In genomic region chr1:156667610-156667967, GRCh38 we compare ENCODE assay signal across 15 cellular contexts. TPM values are rescaled to one million over a fixed set of nuclear protein-coding genes. Genes with fewer than 3 reads are reported as not detected.
DNase-seq lines count a peak whose midpoint lies in the region; ATAC-seq and TF ChIP-seq lines count a peak whose summit lies in the region.
"Had no signal": no experiment of that assay in that cellular context is flagged by ENCODE, and none has a peak within 500 bp of the region (broad histone marks: within the 10 kb centered on the region; RNA-seq: fewer than 3 reads in every experiment).

No MANE protein-coding gene starts in this region.

- peak overlapping the region; percentile 7 for H2AFZ ChIP-seq in fibroblast of lung (ENCODE audit: low read length)

- H3K4me3 ChIP-seq in NT2/D1 (ENCODE audit: insufficient read length, low read depth): no peak overlapping the region
- H3K4me3 ChIP-seq in fibroblast of lung (replicated peaks in 1 of 4; ENCODE audit: control extremely low read depth in 1 of 4, insufficient read depth in 1 of 4, low read depth in 3 of 4, low read length in 4 of 4): no peak overlapping the region
- H3K4me3 ChIP-seq in mucosa of rectum (ENCODE audit: low read length in 2 of 2): no peak overlapping the region
- H3K4me3 ChIP-seq in testis: no peak overlapping the region
- H3K4me3 ChIP-seq in mucosa of descending colon: no peak overlapping the region

- no peak for DNase-seq in NT2/D1 (ENCODE audit: low read depth, low spot score)
- peak; percentile 21 to 51 for DNase-seq in fibroblast of lung (ENCODE audit: low read depth in 2 of 2)
- DNase-seq in testis: peak; percentile 54
- no peak for DNase-seq in mucosa of descending colon
- no peak for DNase-seq in activated CD4-positive, CD25-positive, alpha-beta regulatory T cell treated with anti-CD3 and anti-CD28 coated beads, Interleukin-2, amount 50 U/mL, for 72 hours
- no peak for DNase-seq in NCI-H2171 (lab: John Stamatoyannopoulos, UW)
- DNase-seq: activated T-cell treated with anti-CD3 and anti-CD28 coated beads, Interleukin-2, amount 50 U/mL, for 48 hours; CD8-positive, alpha-beta T cell; foreskin melanocyte; NCI-H1105 had no signal

- no peak for ATAC-seq in mucosa of descending colon
- ATAC-seq in GM18907 (IDR thresholded peaks at IDR 0.05; ENCODE audit: unreplicated experiment): no peak
- ATAC-seq: CD8-positive, alpha-beta T cell; natural killer cell treated with Interleukin-12 subunit alpha and Interleukin-12 subunit beta and Interleukin-15 and Interleukin-18, amount 100 ng/mL, for 72 hours had no signal

- H3K79me2 ChIP-seq in fibroblast of lung (ENCODE audit: control insufficient read depth, insufficient read depth, low read length): no peaks in the 10 kb centered on the region

- no peak for TF ChIP-seq CTCF in fibroblast of lung (conservative IDR thresholded peaks at IDR 0.05 in 1 of 2, IDR thresholded peaks at IDR 0.05 in 1 of 2; ENCODE audit: low read depth in 1 of 2, low read length in 2 of 2)
- TF ChIP-seq CTCF in testis (IDR thresholded peaks at IDR 0.05): no peak
- no peak for TF ChIP-seq CTCF in mucosa of descending colon (IDR thresholded peaks at IDR 0.05)

- H3K27ac ChIP-seq in fibroblast of lung (ENCODE audit: insufficient read depth, low read length) (peak overlapping the region; percentile 35), mucosa of rectum (ENCODE audit: low read depth in 2 of 2, low read length in 2 of 2) (peak overlapping the region; percentile 72 to 77), testis (peak overlapping the region; percentile 56 to 83)

- intact Hi-C loops in testis (cut with DNase I; ENCODE audit: low total_unique reads): no loop called here
- intact Hi-C loops in mucosa of descending colon (cut with DNase I, micrococcal nuclease): no loop called here

- 37 to 42% methylated on average over 5 of the region's 5 CpGs for WGBS in testis, 2 donors

- H3K9ac ChIP-seq in NT2/D1 (ENCODE audit: insufficient read length, low read depth) (peak overlapping the region; percentile 82), fibroblast of lung (ENCODE audit: insufficient read depth, low read length) (no peak overlapping the region), mucosa of rectum (ENCODE audit: low read depth in 1 of 2, low read length in 2 of 2) (peak overlapping the region in 1 of 2 donors; percentile 56)

- TF ChIP-seq POLR2A in testis (IDR thresholded peaks at IDR 0.05): no peak

- H3K4me2 ChIP-seq in fibroblast of lung (ENCODE audit: extremely low read depth, insufficient read depth, low read length): no peak overlapping the region

- H3K4me1 ChIP-seq in NT2/D1 (ENCODE audit: insufficient read depth, insufficient read length): peaks cover 74% of the 10 kb centered on the region
- H3K4me1 ChIP-seq in fibroblast of lung (ENCODE audit: control insufficient read depth, extremely low read depth, insufficient read depth, low read length): peaks cover 43% of the 10 kb centered on the region
- peaks cover 25 to 26% of the 10 kb centered on the region in 2 donors for H3K4me1 ChIP-seq in mucosa of rectum (ENCODE audit: control insufficient read depth in 2 of 2, insufficient read depth in 2 of 2, low read length in 2 of 2)
- H3K4me1 ChIP-seq in testis: peaks cover 51% of the 10 kb centered on the region
- peaks cover 17% of the 10 kb centered on the region for H3K4me1 ChIP-seq in mucosa of descending colon (ENCODE audit: low read depth)

- H3K36me3 ChIP-seq in NT2/D1 (ENCODE audit: insufficient read depth, insufficient read length, low read length) (peaks cover 28% of the 10 kb centered on the region), fibroblast of lung (ENCODE audit: control insufficient read depth, insufficient read depth, low read length) (peaks cover 1% of the 10 kb centered on the region), mucosa of rectum (ENCODE audit: control insufficient read depth in 2 of 2, insufficient read depth in 2 of 2, low read length in 2 of 2) (no peaks in the 10 kb centered on the region), testis (ENCODE audit: low read depth, missing control alignments) (no peaks in the 10 kb centered on the region), mucosa of descending colon (ENCODE audit: low read depth) (no peaks in the 10 kb centered on the region)

- H3K9me3 ChIP-seq in NT2/D1 (ENCODE audit: insufficient read depth, low read length) (peaks cover 7% of the 10 kb centered on the region; the same call in 1 of the 2 replicates), fibroblast of lung (ENCODE audit: control insufficient read depth, insufficient read depth, low read depth, low read length) (no peaks in the 10 kb centered on the region), mucosa of rectum (ENCODE audit: control insufficient read depth in 2 of 2, low read length in 2 of 2) (no peaks in the 10 kb centered on the region), testis (no peaks in the 10 kb centered on the region), mucosa of descending colon (no peaks in the 10 kb centered on the region)

- H3K27me3 ChIP-seq in NT2/D1 (ENCODE audit: insufficient read depth, insufficient read length): no peaks in the 10 kb centered on the region
- no peaks in the 10 kb centered on the region for H3K27me3 ChIP-seq in fibroblast of lung (ENCODE audit: control insufficient read depth, insufficient read depth, low read length)
- H3K27me3 ChIP-seq in mucosa of rectum (ENCODE audit: control insufficient read depth in 2 of 2, insufficient read depth in 2 of 2, low read length in 2 of 2): no peaks in the 10 kb centered on the region
- no peaks in the 10 kb centered on the region for H3K27me3 ChIP-seq in testis

- H4K20me1 ChIP-seq in fibroblast of lung (ENCODE audit: control insufficient read depth, extremely low read depth, insufficient read depth, low read length): no peaks in the 10 kb centered on the region

RNA-seq across cellular contexts. Expression of gene NES, which starts 9.6 kb away (rescaled TPM):
- total RNA-seq in fibroblast of lung: 44.2 and 87.4 TPM in 2 replicates
- 23.0 and 34.6 TPM in 2 replicates for polyA plus RNA-seq in fibroblast of lung
- 176 and 247 TPM in 2 replicates for polyA plus RNA-seq in fibroblast of lung (2012)
- polyA minus RNA-seq in fibroblast of lung (ENCODE audit: low replicate concordance): 82.1 and 135 TPM in 2 replicates
- 10 to 100 TPM; 17.6 to 27.7 TPM for total RNA-seq in testis
- 20.7 TPM for polyA plus RNA-seq in testis (ENCODE audit: insufficient read depth, low read depth, low replicate concordance)
- total RNA-seq in mucosa of descending colon: 10 to 100 TPM in 1 of 3 donors, 1 to 10 TPM in 2; 3.0 to 11.4 (median 6.4) TPM
- total RNA-seq: CD8-positive, alpha-beta T cell; natural killer cell treated with Interleukin-12 subunit alpha and Interleukin-12 subunit beta and Interleukin-15 and Interleukin-18, amount 100 ng/mL, for 72 hours; OCI-LY7 had no signal

RNA-seq across cellular contexts. Expression of gene BCAN, which starts 25.7 kb away (rescaled TPM):
- total RNA-seq in fibroblast of lung: under 0.01 TPM in 1 of 2 replicates, not detected in the other
- 0.03 and 0.05 TPM in 2 replicates for polyA plus RNA-seq in fibroblast of lung
- 0.07 and 0.17 TPM in 2 replicates for polyA plus RNA-seq in fibroblast of lung (2012)
- polyA minus RNA-seq in fibroblast of lung (ENCODE audit: low replicate concordance): 0.89 TPM in 1 of 2 replicates, not detected in the other
- total RNA-seq in testis: 1 to 10 TPM; 8.8 to 9.7 TPM
- 3.3 TPM for polyA plus RNA-seq in testis (ENCODE audit: insufficient read depth, low read depth, low replicate concordance)
- total RNA-seq in mucosa of descending colon: under 1 TPM in 2 of 3 donors, not detected in 1; 0.14 to 0.79 TPM
- total RNA-seq: bronchial epithelial cell; CD8-positive, alpha-beta T cell; OCI-LY7 had no signal

RNA-seq across cellular contexts. Expression of gene CRABP2, which starts 37.8 kb away (rescaled TPM):
- total RNA-seq in fibroblast of lung (33.4 and 70.4 TPM in 2 replicates), testis (1 to 10 TPM; 2.1 to 6.8 TPM), mucosa of descending colon (1 to 10 TPM in 2 of 3 donors, under 1 TPM in 1; 0.38 to 2.2 (median 1.2) TPM)
- polyA plus RNA-seq in fibroblast of lung (48.9 and 184 TPM in 2 replicates), testis (ENCODE audit: insufficient read depth, low read depth, low replicate concordance) (21.0 TPM)
- polyA plus RNA-seq in fibroblast of lung (2012): 130 and 416 TPM in 2 replicates
- 25.3 and 53.9 TPM in 2 replicates for polyA minus RNA-seq in fibroblast of lung (ENCODE audit: low replicate concordance)

RNA-seq across cellular contexts. Expression of gene HAPLN2, which starts 48.4 kb away (rescaled TPM):
- total RNA-seq in fibroblast of lung: not detected in 2 replicates
- polyA plus RNA-seq in fibroblast of lung: not detected in 2 replicates
- polyA plus RNA-seq in fibroblast of lung (2012): not detected in 2 replicates
- polyA minus RNA-seq in fibroblast of lung (ENCODE audit: low replicate concordance): not detected in 2 replicates
- total RNA-seq in testis: 1 to 10 TPM; 5.5 to 6.0 TPM
- polyA plus RNA-seq in testis (ENCODE audit: insufficient read depth, low read depth, low replicate concordance): 1.5 TPM
- total RNA-seq in mucosa of descending colon: under 1 TPM in 1 of 3 donors, not detected in 2; 0.28 TPM
- total RNA-seq: natural killer cell treated with Interleukin-12 subunit alpha and Interleukin-12 subunit beta and Interleukin-15 and Interleukin-18, amount 100 ng/mL, for 72 hours had no signal

Comparison
In these comparisons a context has a peak if more than half of its experiments do, and no peak if none do; other contexts are left out.
1. DNase-seq: peak in fibroblast of lung (2 of 2) and testis (single experiment); none in NT2/D1 (single experiment), mucosa of descending colon (0 of 3), activated CD4-positive, CD25-positive, alpha-beta regulatory T cell treated with anti-CD3 and anti-CD28 coated beads, Interleukin-2, amount 50 U/mL, for 72 hours (single experiment) and NCI-H2171 (single experiment).
2. Peak in every context shown above with its lines, with median percentiles within 50 percentile points of each other: H3K27ac ChIP-seq.